ENCODE assay signal across 22 cellular contexts in the genomic region with DNA sequence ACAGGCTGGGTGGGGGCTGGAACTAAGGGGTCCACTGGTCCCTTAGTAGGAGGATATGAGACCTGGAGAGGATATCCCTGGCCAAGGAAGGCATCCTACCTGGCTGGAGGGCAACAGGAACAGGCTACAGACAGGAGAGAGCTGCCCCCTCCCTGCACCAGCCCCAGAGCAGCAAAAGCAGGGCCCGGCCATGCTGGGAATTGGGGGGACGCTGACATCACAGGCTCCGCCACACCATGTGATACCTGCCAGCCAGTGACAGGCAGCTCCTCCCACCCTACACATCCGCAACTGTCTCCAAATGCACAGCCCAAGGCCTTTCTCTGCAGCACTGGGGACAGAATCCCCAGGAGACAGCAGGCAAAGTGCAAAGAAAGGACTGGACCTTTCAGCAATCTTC.
"Had no signal": no experiment of that assay in that cellular context is flagged by ENCODE, and none has a peak within 500 bp of the region (broad histone marks: within the 10 kb centered on the region; RNA-seq: fewer than 3 reads in every experiment).

No MANE protein-coding gene starts in this region.

- H3K27me3 Mint-ChIP-seq: T-cell had no signal

- H3K9me2 ChIP-seq: SK-N-SH had no signal

- H3K27ac Mint-ChIP-seq: IgD-negative memory B cell, T-cell had no signal

- DNase-seq: MV-4-11, NCI-H1048, NCI-H1105, NCI-H1417, NCI-H1436 treated with DMSO at 0.1 percent for 48 hours, NCI-H187 treated with DMSO at 0.1 percent for 48 hours, NCI-H2029 treated with DMSO at 0.1 percent for 48 hours, NCI-H2171 treated with DMSO at 0.1 percent for 48 hours, NCI-H345, NCI-H446 treated with DMSO at 0.1 percent for 48 hours, NCI-H510A treated with DMSO at 0.1 percent for 48 hours, NCI-H526, Peyer's patch, SHP77 treated with DMSO at 0.1 percent for 48 hours, SW 1271, T-cell had no signal

- H3K9me3 ChIP-seq: Peyer's patch, SK-N-SH had no signal

- H3K36me3 Mint-ChIP-seq: T-cell had no signal

- H3K4me1 ChIP-seq: Peyer's patch, SJSA1 had no signal

- H3K27ac ChIP-seq: HL-60, KMS-11, Peyer's patch, SJSA1 had no signal

- H3K27me3 ChIP-seq: Peyer's patch, SJSA1 had no signal

- H3K36me3 ChIP-seq: Peyer's patch, SJSA1 had no signal

- H3K9ac ChIP-seq: KMS-11, SK-N-SH had no signal

- H3K9me3 Mint-ChIP-seq: IgD-negative memory B cell, T-cell had no signal

- H3K4me1 Mint-ChIP-seq: IgD-negative memory B cell, T-cell had no signal

- H3K4me3 ChIP-seq: K562, Peyer's patch, SJSA1 had no signal

- H3K4me2 ChIP-seq: KMS-11, SK-N-SH had no signal

- H3K4me3 Mint-ChIP-seq: T-cell had no signal
